17 cellular contexts compared by ENCODE assay signal in the genomic region with DNA sequence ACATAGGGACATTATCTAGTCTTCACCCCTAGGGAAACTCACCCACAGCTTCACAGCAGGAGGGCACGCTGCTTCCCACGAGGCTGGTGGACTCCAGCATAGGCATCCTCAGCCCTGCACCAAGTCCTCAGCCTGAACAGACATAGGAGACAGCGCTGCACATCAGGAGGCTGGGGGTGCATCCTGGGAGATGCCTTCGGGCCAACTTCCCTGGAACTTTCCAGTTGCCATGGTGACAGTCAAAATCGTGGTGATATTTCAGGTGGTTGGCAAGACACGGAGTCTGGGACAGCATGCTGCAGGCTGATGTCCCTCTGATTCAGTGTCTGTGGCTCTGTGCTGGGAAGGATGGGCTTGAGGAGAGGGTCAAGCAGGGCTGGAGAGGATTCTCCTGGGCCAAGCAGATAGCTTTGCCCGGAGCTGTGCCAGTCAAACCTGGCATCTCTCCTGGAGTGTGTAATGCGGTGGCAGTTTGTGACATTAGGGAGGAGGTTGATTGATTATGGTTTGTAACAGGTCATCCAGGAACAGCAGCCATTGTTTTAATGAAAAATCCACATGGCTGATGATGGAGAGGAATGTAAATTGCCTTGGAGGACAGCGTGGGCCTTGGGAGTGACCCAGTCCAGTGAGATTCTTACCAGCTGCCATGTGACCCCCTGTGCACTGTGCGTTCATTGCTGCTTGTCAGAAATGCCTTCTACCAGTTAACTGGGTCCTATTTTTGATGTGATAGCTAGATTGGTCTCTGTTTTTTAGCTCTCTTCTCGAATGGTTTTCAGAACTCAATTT. TPM values are rescaled to one million over a fixed set of nuclear protein-coding genes. Genes with fewer than 3 reads are reported as not detected.
DNase-seq lines count a peak whose midpoint lies in the region; ATAC-seq and TF ChIP-seq lines count a peak whose summit lies in the region.
"Had no signal": no experiment of that assay in that cellular context is flagged by ENCODE, and none has a peak within 500 bp of the region (broad histone marks: within the 10 kb centered on the region; RNA-seq: fewer than 3 reads in every experiment).

No MANE protein-coding gene starts in this region.

- H3K27me3 ChIP-seq in adrenal gland (no peaks in the 10 kb centered on the region), right lobe of liver (no peaks in the 10 kb centered on the region)
- H3K27me3 ChIP-seq: breast epithelium, hepatocyte had no signal

- H3K4me1 Mint-ChIP-seq in activated naive CD4-positive, alpha-beta T cell treated with anti-CD3 and anti-CD28 coated beads, Interleukin-2, amount 50 U/mL, for 24 hours = peaks cover 99% of the 10 kb centered on the region

- intact Hi-C loops in adrenal gland (cut with DNase I) (no loop called here), right lobe of liver (cut with DNase I) (loop anchor here in 1 of 2 donors (10.0 kb wide), 1 partner anchor 139 kb away; no protein-coding TSS in a partner anchor)

- no peak for DNase-seq in activated naive CD4-positive, alpha-beta T cell treated with anti-CD3 and anti-CD28 coated beads, Interleukin-2, amount 50 U/mL, for 16 hours
- DNase-seq in adrenal gland (peak in 4 of 7 donors; percentile 25 to 71 (median 47)), right lobe of liver (no peak), superior temporal gyrus (ENCODE audit: extremely low spot score) (peak; percentile 72), DMS79 treated with DMSO at 0.1 percent for 48 hours (lab: John Stamatoyannopoulos, UW) (no peak)
- DNase-seq: activated CD8-positive, alpha-beta memory T cell treated with anti-CD3 and anti-CD28 coated beads, Interleukin-2, amount 50 U/mL, for 4 hours; AML-193; H7; lower lobe of right lung; MV-4-11; psoas muscle had no signal

- H3K4me1 ChIP-seq in adrenal gland (replicated peaks in 1 of 2) (peaks cover 0 to 3% of the 10 kb centered on the region in 2 donors), right lobe of liver (peaks cover 0 to 8% (median 0%) of the 10 kb centered on the region in 4 donors)
- H3K4me1 ChIP-seq: breast epithelium, psoas muscle had no signal

- peak overlapping the region; percentile 24 for H3K27ac Mint-ChIP-seq in activated naive CD4-positive, alpha-beta T cell treated with anti-CD3 and anti-CD28 coated beads, Interleukin-2, amount 50 U/mL, for 24 hours

- H3K36me3 ChIP-seq in adrenal gland (replicated peaks in 1 of 2) (no peaks in the 10 kb centered on the region), right lobe of liver (no peaks in the 10 kb centered on the region)
- H3K36me3 ChIP-seq: breast epithelium, lower lobe of right lung had no signal

- H3K4me3 ChIP-seq in adrenal gland = no peak overlapping the region
- no peak overlapping the region for H3K4me3 ChIP-seq in right lobe of liver
- H3K4me3 ChIP-seq: breast epithelium, hepatocyte, lower lobe of right lung, psoas muscle had no signal

- H3K36me3 Mint-ChIP-seq in activated naive CD4-positive, alpha-beta T cell treated with anti-CD3 and anti-CD28 coated beads, Interleukin-2, amount 50 U/mL, for 24 hours = no peaks in the 10 kb centered on the region
- H3K36me3 Mint-ChIP-seq: stimulated activated memory B cell treated with anti-CD40 and anti-IgM and Interleukin-4, amounts not matched to agents 10 μg/mL and 1 μg/mL and 100 μg/mL, for 72 hours had no signal

- H3K27me3 Mint-ChIP-seq in activated naive CD4-positive, alpha-beta T cell treated with anti-CD3 and anti-CD28 coated beads, Interleukin-2, amount 50 U/mL, for 24 hours = no peaks in the 10 kb centered on the region
- H3K27me3 Mint-ChIP-seq: stimulated activated memory B cell treated with anti-CD40 and anti-IgM and Interleukin-4, amounts not matched to agents 10 μg/mL and 1 μg/mL and 100 μg/mL, for 72 hours had no signal

- 49 to 63% (median 55%) methylated on average over 7 to 11 of the region's 11 CpGs for WGBS in adrenal gland, 4 donors
- WGBS in right lobe of liver (ENCODE audit: insufficient coverage, low coverage, low lambda C conversion rate, missing lambda C conversion rate) = 66% methylated on average over 9 of the region's 11 CpGs

- H3K4me3 Mint-ChIP-seq in activated naive CD4-positive, alpha-beta T cell treated with anti-CD3 and anti-CD28 coated beads, Interleukin-2, amount 50 U/mL, for 24 hours = peak overlapping the region; percentile 2
- H3K4me3 Mint-ChIP-seq: stimulated activated memory B cell treated with anti-CD40 and anti-IgM and Interleukin-4, amounts not matched to agents 10 μg/mL and 1 μg/mL and 100 μg/mL, for 72 hours had no signal

- ATAC-seq in right lobe of liver (peak; percentile 29 to 75 (median 46)), HG03175 (IDR thresholded peaks at IDR 0.05; ENCODE audit: unreplicated experiment) (no peak), GM18868 (IDR thresholded peaks at IDR 0.05; ENCODE audit: unreplicated experiment) (no peak)
- ATAC-seq: lower lobe of right lung; stimulated activated memory B cell treated with anti-CD40 and anti-IgM and Interleukin-4, amounts not matched to agents 10 μg/mL and 1 μg/mL and 100 μg/mL, for 72 hours had no signal

- no peak overlapping the region for H3K27ac ChIP-seq in adrenal gland
- H3K27ac ChIP-seq in right lobe of liver = no peak overlapping the region
- H3K27ac ChIP-seq: breast epithelium, hepatocyte, lower lobe of right lung, psoas muscle had no signal

- TF ChIP-seq CTCF in adrenal gland (IDR thresholded peaks at IDR 0.05) = no peak
- no peak for TF ChIP-seq CTCF in right lobe of liver (IDR thresholded peaks at IDR 0.05)

- TF ChIP-seq POLR2A in adrenal gland (IDR thresholded peaks at IDR 0.05) (no peak), right lobe of liver (IDR thresholded peaks at IDR 0.05) (no peak)

- H3K9me3 Mint-ChIP-seq in activated naive CD4-positive, alpha-beta T cell treated with anti-CD3 and anti-CD28 coated beads, Interleukin-2, amount 50 U/mL, for 24 hours = no peaks in the 10 kb centered on the region
- H3K9me3 Mint-ChIP-seq: stimulated activated memory B cell treated with anti-CD40 and anti-IgM and Interleukin-4, amounts not matched to agents 10 μg/mL and 1 μg/mL and 100 μg/mL, for 72 hours had no signal

- H3K9me3 ChIP-seq in adrenal gland (replicated peaks in 1 of 3) (no peaks in the 10 kb centered on the region), right lobe of liver (no peaks in the 10 kb centered on the region)
- H3K9me3 ChIP-seq: breast epithelium, lower lobe of right lung, psoas muscle had no signal

RNA-seq across cellular contexts. Expression of gene SEMA4D, which starts 35.7 kb away (rescaled TPM):
- total RNA-seq in adrenal gland (10 to 100 TPM; 21.0 to 57.0 (median 27.5) TPM), right lobe of liver (1 to 10 TPM; 2.0 to 7.5 (median 3.5) TPM)
- 10 to 100 TPM; 11.5 to 19.6 (median 19.1) TPM for polyA plus RNA-seq in adrenal gland

Comparison
In these comparisons a context has a peak if more than half of its experiments do, and no peak if none do; other contexts are left out.
1. DNase-seq: peak in adrenal gland (4 of 7) and superior temporal gyrus (single experiment); none in activated naive CD4-positive, alpha-beta T cell treated with anti-CD3 and anti-CD28 coated beads, Interleukin-2, amount 50 U/mL, for 16 hours (single experiment), right lobe of liver (0 of 3) and DMS79 treated with DMSO at 0.1 percent for 48 hours (single experiment).
2. ATAC-seq: peak in right lobe of liver (4 of 4); none in HG03175 (single experiment) and GM18868 (single experiment).